ENCODE assay signal across 33 cellular contexts in genomic region chr1:210074904-210075303, GRCh38.
"Had no signal": no experiment of that assay in that cellular context is flagged by ENCODE, and none has a peak within 500 bp of the region (broad histone marks: within the 10 kb centered on the region; RNA-seq: fewer than 3 reads in every experiment).

No MANE protein-coding gene starts in this region.

- ATAC-seq: pancreas; stimulated activated effector memory CD8-positive, alpha-beta T cell treated with anti-CD3 and anti-CD28 coated beads, Interleukin-12 subunit alpha, Interleukin-12 subunit beta, amount 100 ng/mL, for 72 hours; T-helper 17 cell had no signal

- H3K9me3 Mint-ChIP-seq: activated CD4-positive, alpha-beta memory T cell treated with anti-CD3 and anti-CD28 coated beads for 36 hours; activated CD4-positive, alpha-beta T cell treated with anti-CD3 and anti-CD28 coated beads, Interleukin-2, amount 10 ng/mL, durations not matched to agents 24 days and 14 days; activated naive CD4-positive, alpha-beta T cell treated with anti-CD3 and anti-CD28 coated beads, Interleukin-2, amount 10 ng/mL, durations not matched to agents 7 days and 5 days; activated naive CD8-positive, alpha-beta T cell treated with anti-CD3 and anti-CD28 coated beads, Interleukin-2, amount 10 ng/mL, durations not matched to agents 7 days and 5 days; activated T-helper 1 cell treated with anti-CD3 and anti-CD28 coated beads, Interleukin-12 subunit alpha, Interleukin-12 subunit beta, Interleukin-2, Interleukin-4 antibody, amounts not matched to agents 30 ng/mL and 10 ng/mL and 1 ng/mL, durations not matched to agents 14 hours and 24 hours and 36 hours; dendritic cell treated with granulocyte-macrophage colony-stimulating factor and Interleukin-4, amounts not matched to agents 40 ng/mL and 50 ng/mL, for 4 days; nephron; stimulated activated effector memory CD8-positive, alpha-beta T cell treated with anti-CD3 and anti-CD28 coated beads, Interleukin-12 subunit alpha, Interleukin-12 subunit beta, amount 100 ng/mL, for 72 hours; stimulated activated naive CD8-positive, alpha-beta T cell treated with anti-CD3 and anti-CD28 coated beads, Interleukin-15, Interleukin-2, amounts not matched to agents 100 ng/mL and 50 ng/mL, for 24 hours had no signal

- H3K4me3 ChIP-seq: esophagus squamous epithelium, pancreas, prostate gland, sigmoid colon, thoracic aorta, upper lobe of left lung, vagina had no signal

- H3K36me3 ChIP-seq: brain microvascular endothelial cell, esophagus squamous epithelium, pancreas, prostate gland, sigmoid colon, thoracic aorta, upper lobe of left lung, vagina, WERI-Rb-1 had no signal

- H3K36me3 Mint-ChIP-seq: activated CD4-positive, alpha-beta memory T cell treated with anti-CD3 and anti-CD28 coated beads for 36 hours; activated naive CD4-positive, alpha-beta T cell treated with anti-CD3 and anti-CD28 coated beads, Interleukin-2, amount 10 ng/mL, durations not matched to agents 7 days and 5 days; activated naive CD8-positive, alpha-beta T cell treated with anti-CD3 and anti-CD28 coated beads, Interleukin-2, amount 10 ng/mL, durations not matched to agents 7 days and 5 days; stimulated activated effector memory CD8-positive, alpha-beta T cell treated with anti-CD3 and anti-CD28 coated beads, Interleukin-12 subunit alpha, Interleukin-12 subunit beta, amount 100 ng/mL, for 72 hours had no signal

- H3K27ac Mint-ChIP-seq: activated CD4-positive, alpha-beta memory T cell treated with anti-CD3 and anti-CD28 coated beads for 36 hours; activated CD4-positive, alpha-beta T cell treated with anti-CD3 and anti-CD28 coated beads, Interleukin-2, amount 10 ng/mL, durations not matched to agents 24 days and 14 days; activated naive CD8-positive, alpha-beta T cell treated with anti-CD3 and anti-CD28 coated beads, Interleukin-2, amount 10 ng/mL, durations not matched to agents 7 days and 5 days; activated T-helper 1 cell treated with anti-CD3 and anti-CD28 coated beads, Interleukin-12 subunit alpha, Interleukin-12 subunit beta, Interleukin-2, Interleukin-4 antibody, amounts not matched to agents 30 ng/mL and 10 ng/mL and 1 ng/mL, durations not matched to agents 14 hours and 24 hours and 36 hours; dendritic cell treated with granulocyte-macrophage colony-stimulating factor and Interleukin-4, amounts not matched to agents 40 ng/mL and 50 ng/mL, for 4 days; nephron; stimulated activated effector memory CD8-positive, alpha-beta T cell treated with anti-CD3 and anti-CD28 coated beads, Interleukin-12 subunit alpha, Interleukin-12 subunit beta, amount 100 ng/mL, for 72 hours; stimulated activated naive CD8-positive, alpha-beta T cell treated with anti-CD3 and anti-CD28 coated beads, Interleukin-15, Interleukin-2, amounts not matched to agents 100 ng/mL and 50 ng/mL, for 24 hours; T-helper 17 cell had no signal

- H3K27me3 Mint-ChIP-seq: activated naive CD4-positive, alpha-beta T cell treated with anti-CD3 and anti-CD28 coated beads, Interleukin-2, amount 10 ng/mL, durations not matched to agents 7 days and 5 days; dendritic cell treated with granulocyte-macrophage colony-stimulating factor and Interleukin-4, amounts not matched to agents 40 ng/mL and 50 ng/mL, for 4 days had no signal

- H3K4me3 Mint-ChIP-seq: activated CD4-positive, alpha-beta memory T cell treated with anti-CD3 and anti-CD28 coated beads for 36 hours; activated CD4-positive, alpha-beta T cell treated with anti-CD3 and anti-CD28 coated beads, Interleukin-2, amount 10 ng/mL, durations not matched to agents 24 days and 14 days; activated naive CD4-positive, alpha-beta T cell treated with anti-CD3 and anti-CD28 coated beads, Interleukin-2, amount 10 ng/mL, durations not matched to agents 7 days and 5 days; activated naive CD8-positive, alpha-beta T cell treated with anti-CD3 and anti-CD28 coated beads, Interleukin-2, amount 10 ng/mL, durations not matched to agents 7 days and 5 days; activated T-helper 1 cell treated with anti-CD3 and anti-CD28 coated beads, Interleukin-12 subunit alpha, Interleukin-12 subunit beta, Interleukin-2, Interleukin-4 antibody, amounts not matched to agents 30 ng/mL and 10 ng/mL and 1 ng/mL, durations not matched to agents 14 hours and 24 hours and 36 hours; dendritic cell treated with granulocyte-macrophage colony-stimulating factor and Interleukin-4, amounts not matched to agents 40 ng/mL and 50 ng/mL, for 4 days; nephron; stimulated activated effector memory CD8-positive, alpha-beta T cell treated with anti-CD3 and anti-CD28 coated beads, Interleukin-12 subunit alpha, Interleukin-12 subunit beta, amount 100 ng/mL, for 72 hours; stimulated activated naive CD8-positive, alpha-beta T cell treated with anti-CD3 and anti-CD28 coated beads, Interleukin-15, Interleukin-2, amounts not matched to agents 100 ng/mL and 50 ng/mL, for 24 hours; T-helper 17 cell had no signal

- H3K27ac ChIP-seq: brain microvascular endothelial cell, epithelial cell of prostate, esophagus squamous epithelium, pancreas, prostate gland, sigmoid colon, thoracic aorta, upper lobe of left lung, vagina, WERI-Rb-1 had no signal

- H3K27me3 ChIP-seq: brain microvascular endothelial cell, esophagus squamous epithelium, pancreas, sigmoid colon, upper lobe of left lung, vagina had no signal

- H3K9me3 ChIP-seq: esophagus squamous epithelium, pancreas, prostate gland, sigmoid colon, thoracic aorta, upper lobe of left lung, vagina had no signal

- H3K4me1 ChIP-seq: esophagus squamous epithelium, prostate gland, sigmoid colon, upper lobe of left lung, vagina had no signal

- FAIRE-seq: astrocyte, islet of Langerhans, pancreas, small intestine had no signal

- H3K4me1 Mint-ChIP-seq: activated CD4-positive, alpha-beta T cell treated with anti-CD3 and anti-CD28 coated beads, Interleukin-2, amount 10 ng/mL, durations not matched to agents 24 days and 14 days; activated naive CD4-positive, alpha-beta T cell treated with anti-CD3 and anti-CD28 coated beads, Interleukin-2, amount 10 ng/mL, durations not matched to agents 7 days and 5 days; activated naive CD8-positive, alpha-beta T cell treated with anti-CD3 and anti-CD28 coated beads, Interleukin-2, amount 10 ng/mL, durations not matched to agents 7 days and 5 days; stimulated activated effector memory CD8-positive, alpha-beta T cell treated with anti-CD3 and anti-CD28 coated beads, Interleukin-12 subunit alpha, Interleukin-12 subunit beta, amount 100 ng/mL, for 72 hours; T-helper 17 cell had no signal

- DNase-seq: activated CD4-positive, alpha-beta memory T cell treated with anti-CD3 and anti-CD28 coated beads for 36 hours; activated CD4-positive, alpha-beta T cell treated with anti-CD3 and anti-CD28 coated beads, Interleukin-2, amount 10 ng/mL, durations not matched to agents 24 days and 14 days; activated CD4-positive, CD25-positive, alpha-beta regulatory T cell treated with anti-CD3 and anti-CD28 coated beads, Interleukin-2, amount 50 U/mL, for 72 hours; activated CD8-positive, alpha-beta memory T cell treated with anti-CD3 and anti-CD28 coated beads, Interleukin-2, amount 50 U/mL, for 4 hours; activated gamma-delta T cell; activated naive CD4-positive, alpha-beta T cell treated with anti-CD3 and anti-CD28 coated beads, Interleukin-2, amount 10 ng/mL, durations not matched to agents 7 days and 5 days; activated naive CD8-positive, alpha-beta T cell treated with anti-CD3 and anti-CD28 coated beads, Interleukin-2, amount 10 ng/mL, durations not matched to agents 7 days and 5 days; activated T-cell treated with anti-CD3 and anti-CD28 coated beads, Interleukin-2, amount 50 U/mL, for 1 hour; brain microvascular endothelial cell; effector CD4-positive, alpha-beta T cell; esophagus squamous epithelium; foreskin melanocyte; mammary epithelial cell; retina; sigmoid colon; small intestine; stimulated activated CD4-positive, alpha-beta T cell treated with anti-CD3 and anti-CD28 coated beads, Interleukin-4, amount 100 ng/mL, for 24 hours; T-helper 17 cell; T1000; WERI-Rb-1 had no signal
